Comparison of ENCODE assay signal across 8 cellular contexts in genomic region chr2:176001903-176002683, GRCh38. TPM values are rescaled to one million over a fixed set of nuclear protein-coding genes. Genes with fewer than 3 reads are reported as not detected.
DNase-seq lines count a peak whose midpoint lies in the region; ATAC-seq and TF ChIP-seq lines count a peak whose summit lies in the region.

Gene LNPK (minus strand): TSS chr2:176002267. CDS start chr2:175995584, 6,683 bp downstream.

- intact Hi-C loops in transverse colon (cut with DNase I; ENCODE audit: low total_unique reads) = no loop called here

- H3K27me3 ChIP-seq in cardiac muscle cell (no peaks in the 10 kb centered on the region), trophoblast cell (ENCODE audit: insufficient read depth, low read length) (no peaks in the 10 kb centered on the region), transverse colon (no peaks in the 10 kb centered on the region)

- peak within 1 kb of the TSS; percentile 84 for H2BK5ac ChIP-seq in trophoblast cell (ENCODE audit: low read depth, low read length, poor library complexity)

- H4K91ac ChIP-seq in trophoblast cell (ENCODE audit: low read depth, low read length) = peak within 1 kb of the TSS; percentile 75

- WGBS in trophoblast cell (ENCODE audit: extremely low coverage, insufficient coverage, insufficient read length) = no CpG with 5 or more reads among the region's 57 CpGs
- 1% methylated on average over 44 of the region's 57 CpGs; no CpG with 5 or more reads in 1 of the 2 donors for WGBS in transverse colon (ENCODE audit: low coverage in 1 of 2), 2 donors

- DNase-seq in GM12864 (ENCODE audit: low read depth) (peak; percentile 60), NCI-H1417 (lab: John Stamatoyannopoulos, UW) (peak; percentile 88 to 96 (median 95)), SW 1271 (lab: John Stamatoyannopoulos, UW) (peak; percentile 44 to 84), cardiac muscle cell (ENCODE audit: low read depth in 1 of 2, low spot score in 1 of 2) (peak; percentile 91 to 93), trophoblast cell (peak; percentile 91 to 94), transverse colon (peak; percentile 96)
- peak; percentile 81 for DNase-seq in activated naive CD8-positive, alpha-beta T cell treated with anti-CD3 and anti-CD28 coated beads, Interleukin-2, amount 50 U/mL, for 16 hours (ENCODE audit: low read depth, low spot score)

- H3K4me3 ChIP-seq in GM12864 (ENCODE audit: low read depth, low read length) = peak within 1 kb of the TSS; percentile 98
- peak within 1 kb of the TSS; percentile 84 for H3K4me3 ChIP-seq in cardiac muscle cell
- peak within 1 kb of the TSS; percentile 84 for H3K4me3 ChIP-seq in trophoblast cell (ENCODE audit: low read depth, low read length)
- H3K4me3 ChIP-seq in transverse colon = peak within 1 kb of the TSS; percentile 64 to 92 (median 76)

- peak within 1 kb of the TSS; percentile 90 for H3K4me2 ChIP-seq in trophoblast cell (ENCODE audit: low read length)

- peak within 1 kb of the TSS; percentile 80 for H3K18ac ChIP-seq in trophoblast cell (ENCODE audit: low read length)

- peaks cover 12% of the 10 kb centered on the region for H3K79me1 ChIP-seq in trophoblast cell (ENCODE audit: low read length)

- peak within 1 kb of the TSS; percentile 39 for H3K4ac ChIP-seq in trophoblast cell (ENCODE audit: low read depth, low read length)

- H3K27ac ChIP-seq in cardiac muscle cell (peak within 1 kb of the TSS; percentile 89), trophoblast cell (ENCODE audit: low read depth, low read length) (peak within 1 kb of the TSS; percentile 73), transverse colon (peak within 1 kb of the TSS; percentile 91 to 95 (median 92))

- H3K23ac ChIP-seq in trophoblast cell (ENCODE audit: low read length) = peak within 1 kb of the TSS; percentile 94

- no peak for TF ChIP-seq EP300 in transverse colon (IDR thresholded peaks at IDR 0.05; ENCODE audit: low read depth)

- peak within 1 kb of the TSS; percentile 87 for H4K8ac ChIP-seq in trophoblast cell (ENCODE audit: low read depth, low read length)

- in situ Hi-C loops in transverse colon (cut with MboI; ENCODE audit: low pct_ligation_motif_present in 1 of 4, low pct_unique_long_range_greater_than_20kb in 1 of 4, low sequenced_read_pairs in 3 of 4) = no loop called here

- H3K9ac ChIP-seq in trophoblast cell (ENCODE audit: low read length) = peak within 1 kb of the TSS; percentile 86

- H2BK12ac ChIP-seq in trophoblast cell (ENCODE audit: low read length) = peak within 1 kb of the TSS; percentile 6

- H3K36me3 ChIP-seq in cardiac muscle cell = no peaks in the 10 kb centered on the region
- no peaks in the 10 kb centered on the region for H3K36me3 ChIP-seq in trophoblast cell (ENCODE audit: control insufficient read depth in 1 of 2, insufficient read depth in 2 of 2, low read length in 2 of 2)
- H3K36me3 ChIP-seq in transverse colon = no peaks in the 10 kb centered on the region

- peak; percentile 91 for TF ChIP-seq POLR2A in transverse colon (IDR thresholded peaks at IDR 0.05)

- peak; percentile 93 for ATAC-seq in HG02759 (IDR thresholded peaks at IDR 0.05; ENCODE audit: unreplicated experiment)

- peak within 1 kb of the TSS; percentile 23 for H2AK5ac ChIP-seq in trophoblast cell (ENCODE audit: low read length)

- H3K4me1 ChIP-seq in cardiac muscle cell (ENCODE audit: low read depth) = peaks cover 31% of the 10 kb centered on the region
- peaks cover 5 to 8% of the 10 kb centered on the region in 2 experiments for H3K4me1 ChIP-seq in trophoblast cell (ENCODE audit: control insufficient read depth in 1 of 2, insufficient read depth in 2 of 2, low read length in 2 of 2)
- H3K4me1 ChIP-seq in transverse colon = peaks cover 10 to 28% (median 16%) of the 10 kb centered on the region in 4 donors

- no peak for TF ChIP-seq CTCF in GM12864 (IDR thresholded peaks at IDR 0.05; ENCODE audit: low read depth, low read length, missing control alignments)
- no peak for TF ChIP-seq CTCF in cardiac muscle cell (IDR thresholded peaks at IDR 0.05; ENCODE audit: low read depth, low read length)
- no peak for TF ChIP-seq CTCF in transverse colon (IDR thresholded peaks at IDR 0.05)

- peaks cover 2% of the 10 kb centered on the region for H3K79me2 ChIP-seq in trophoblast cell (ENCODE audit: control insufficient read depth, insufficient read depth, low read length, poor library complexity)

- H2AFZ ChIP-seq in trophoblast cell (ENCODE audit: insufficient read depth, low read length, poor library complexity) = peak within 1 kb of the TSS; percentile 82

- H4K12ac ChIP-seq in trophoblast cell (ENCODE audit: low read depth, low read length) = peak within 1 kb of the TSS; percentile 79

- H3K9me3 ChIP-seq in cardiac muscle cell (ENCODE audit: low read depth) (no peaks in the 10 kb centered on the region), trophoblast cell (ENCODE audit: insufficient read depth, low read depth, low read length) (no peaks in the 10 kb centered on the region), transverse colon (no peaks in the 10 kb centered on the region)

- peak within 1 kb of the TSS; percentile 67 for H3K14ac ChIP-seq in trophoblast cell (ENCODE audit: low read length)

- H2BK120ac ChIP-seq in trophoblast cell (ENCODE audit: insufficient read depth, low read length, poor library complexity) = peak within 1 kb of the TSS; percentile 45

RNA-seq across cellular contexts. Expression of gene LNPK, which starts in this region (rescaled TPM):
- 34.5 and 37.7 TPM in 2 replicates for total RNA-seq in cardiac muscle cell
- polyA plus RNA-seq in cardiac muscle cell = 35.0 and 41.9 TPM in 2 replicates
- polyA plus RNA-seq in trophoblast cell (2013) = 19.0 and 19.2 TPM in 2 replicates
- 10 to 100 TPM; 18.0 to 33.6 (median 25.7) TPM for total RNA-seq in transverse colon

Comparison
In these comparisons a context has a peak if more than half of its experiments do, and no peak if none do; other contexts are left out.
1. Peak in every context shown above with its lines: DNase-seq, ATAC-seq, H3K4me3 ChIP-seq and H3K27ac ChIP-seq.